ENCODE assay signal across 26 cellular contexts in genomic region chr7:22607180-22607579, GRCh38.
DNase-seq lines count a peak whose midpoint lies in the region; ATAC-seq and TF ChIP-seq lines count a peak whose summit lies in the region.
"Had no signal": no experiment of that assay in that cellular context is flagged by ENCODE, and none has a peak within 500 bp of the region (broad histone marks: within the 10 kb centered on the region; RNA-seq: fewer than 3 reads in every experiment).

No MANE protein-coding gene starts in this region.

- no peak overlapping the region for H3K9ac ChIP-seq in IMR-90 (ENCODE audit: low read depth, low read length)

- ATAC-seq in IMR-90 (ENCODE audit: low read depth) = no peak; the same call in 1 of the 2 replicates
- ATAC-seq: activated T-cell treated with anti-CD3 and anti-CD28 coated beads, Interleukin-2, amount 50 U/mL, for 72 hours; natural killer cell; PC-3 had no signal

- no peak overlapping the region for H3K23ac ChIP-seq in IMR-90 (ENCODE audit: low read depth, low read length)

- H3K56ac ChIP-seq in IMR-90 (ENCODE audit: extremely low read depth, insufficient read depth, low read length) = no peak overlapping the region

- no peak overlapping the region for H3K4ac ChIP-seq in IMR-90 (ENCODE audit: low read depth, low read length)

- H2BK120ac ChIP-seq in IMR-90 (ENCODE audit: low read depth, low read length) = no peak overlapping the region

- no TSS peak for BruUV-seq in IMR-90 (replicated peaks; lab: Mats Ljungman, UMichigan)

- H2AK9ac ChIP-seq in IMR-90 (replicated peaks; ENCODE audit: low read depth, low read length, poor library complexity) = no peak overlapping the region

- dilution Hi-C loops in IMR-90 (cut with HindIII; ENCODE audit: low sequenced_read_pairs, unreplicated experiment) = no loop called here

- intact Hi-C loops in IMR-90 (cut with micrococcal nuclease) = no loop called here

- no peak for TF ChIP-seq RAD21 in IMR-90 (IDR thresholded peaks at IDR 0.05; ENCODE audit: low read length)

- H3K9me3 ChIP-seq in IMR-90 (ENCODE audit: control insufficient read depth, insufficient read depth, low read length) = no peaks in the 10 kb centered on the region
- H3K9me3 ChIP-seq: left ventricle myocardium inferior had no signal

- H3K14ac ChIP-seq in IMR-90 (replicated peaks; ENCODE audit: low read depth, low read length) = no peak overlapping the region

- no peak for TF ChIP-seq CTCF in IMR-90 (conservative IDR thresholded peaks at IDR 0.05; ENCODE audit: low read depth, low read length)
- no peak for TF ChIP-seq CTCF in epithelial cell of esophagus (IDR thresholded peaks at IDR 0.05; ENCODE audit: insufficient read depth, low read depth, low read length, missing control alignments)

- no peak overlapping the region for H4K91ac ChIP-seq in IMR-90 (ENCODE audit: insufficient read depth, low read depth, low read length)

- peaks cover 16% of the 10 kb centered on the region for H3K4me1 ChIP-seq in IMR-90 (ENCODE audit: control insufficient read depth, insufficient read depth, low read length)

- H2BK15ac ChIP-seq in IMR-90 (ENCODE audit: low read depth, low read length) = 0 out of 3 replicates have a peak overlapping the region, but pooled peaks have one; percentile 5

- H2AK5ac ChIP-seq in IMR-90 (ENCODE audit: low read depth, low read length) = no peak overlapping the region

- peak overlapping the region in 1 of 2 experiments; percentile 3; a peak in 1 of 4 replicates for H4K8ac ChIP-seq in IMR-90 (ENCODE audit: low read depth in 2 of 2, low read length in 2 of 2)

- no peaks in the 10 kb centered on the region for H3K27me3 ChIP-seq in IMR-90 (ENCODE audit: control insufficient read depth, insufficient read depth, low read length)
- H3K27me3 ChIP-seq: hepatocyte had no signal

- 77% methylated on average over 2 of the region's 5 CpGs; no CpG with 5 or more reads in 1 of the 2 experiments for WGBS in IMR-90 (ENCODE audit: extremely low coverage in 2 of 2, insufficient read length in 1 of 2), 2 experiments

- H3K4me3 ChIP-seq in IMR-90 (ENCODE audit: insufficient read depth, low read depth, low read length) = no peak overlapping the region
- H3K4me3 ChIP-seq in epithelial cell of esophagus (ENCODE audit: low read length) = no peak overlapping the region
- H3K4me3 ChIP-seq: dorsolateral prefrontal cortex, hepatocyte, left ventricle myocardium inferior had no signal

- H2AFZ ChIP-seq in IMR-90 (replicated peaks; ENCODE audit: low read length, poor library complexity) = no peak overlapping the region
- H2AFZ ChIP-seq: hepatocyte had no signal

- H3K18ac ChIP-seq in IMR-90 (ENCODE audit: low read depth, low read length) = peak overlapping the region; percentile 13; the same call in 1 of the 2 replicates

- H3K79me1 ChIP-seq in IMR-90 (ENCODE audit: low read depth in 1 of 2, low read length in 2 of 2) = no peaks in the 10 kb centered on the region

- POLR2A ChIA-PET in IMR-90 (lab: Charles Lee; ENCODE audit: unreplicated experiment) = no interaction called here

- H2BK20ac ChIP-seq in IMR-90 (ENCODE audit: low read depth, low read length) = peak overlapping the region; percentile 3; the same call in 1 of the 2 replicates

- no peak overlapping the region for H3K4me2 ChIP-seq in IMR-90 (ENCODE audit: low read depth, low read length)
- H3K4me2 ChIP-seq: hepatocyte had no signal

- TF ChIP-seq POLR2A in IMR-90 (IDR thresholded peaks at IDR 0.05; ENCODE audit: low read depth, low read length) = no peak

- H3K27ac ChIP-seq in IMR-90 (ENCODE audit: insufficient read depth, low read length) = no peak overlapping the region
- H3K27ac ChIP-seq: dorsolateral prefrontal cortex, hepatocyte, HL-60, left ventricle myocardium inferior, WERI-Rb-1 had no signal

- peak; percentile 73 for DNase-seq in Ammon's horn (ENCODE audit: low spot score)
- DNase-seq in IMR-90 = peak; percentile 73
- peak; percentile 67 for DNase-seq in epithelial cell of esophagus (ENCODE audit: low read depth)
- peak; percentile 43 for DNase-seq in mucosa of gallbladder (ENCODE audit: low spot score)
- no peak for DNase-seq in OCI-M1 (lab: John Stamatoyannopoulos, UW)
- no peak for DNase-seq in NK-92 (lab: John Stamatoyannopoulos, UW; ENCODE audit: unreplicated experiment)
- no peak for DNase-seq in ureter (ENCODE audit: low spot score)
- DNase-seq: ACHN; activated CD4-positive, alpha-beta T cell treated with anti-CD3 and anti-CD28 coated beads, Interleukin-2, amount 10 ng/mL, durations not matched to agents 7 days and 5 days; activated naive CD4-positive, alpha-beta T cell treated with anti-CD3 and anti-CD28 coated beads, Interleukin-2, amount 10 ng/mL, durations not matched to agents 7 days and 5 days; activated T-cell treated with anti-CD3 and anti-CD28 coated beads, Interleukin-2, amount 50 U/mL, for 72 hours; caudate nucleus; CD4-positive, alpha-beta T cell; dorsolateral prefrontal cortex; foreskin melanocyte; immature natural killer cell; left ventricle myocardium inferior; midbrain; natural killer cell; NCI-H1092 treated with DMSO at 0.1 percent for 48 hours; NCI-H2029 treated with DMSO at 0.1 percent for 48 hours; PC-3; SHP77; WERI-Rb-1 had no signal

- peaks cover 7% of the 10 kb centered on the region for H3K9me1 ChIP-seq in IMR-90 (ENCODE audit: insufficient read depth, low read length)

- H2BK5ac ChIP-seq in IMR-90 (ENCODE audit: low read depth, low read length, poor library complexity, severe bottlenecking) = no peak overlapping the region

- H4K20me1 ChIP-seq in IMR-90 (ENCODE audit: insufficient read depth, low read length) = no peaks in the 10 kb centered on the region

- H4K5ac ChIP-seq in IMR-90 (ENCODE audit: low read depth, low read length) = no peak overlapping the region; the same call in 1 of the 2 replicates

- no peaks in the 10 kb centered on the region for H3K36me3 ChIP-seq in IMR-90 (ENCODE audit: control insufficient read depth, insufficient read depth, low read length)
- H3K36me3 ChIP-seq: left ventricle myocardium inferior, WERI-Rb-1 had no signal

- in situ Hi-C loops in IMR-90 (cut with MboI; ENCODE audit: low sequenced_read_pairs) = no loop called here

- CTCF ChIA-PET in IMR-90 (lab: Yijun Ruan, JAX) = no interaction called here

TF ChIP-seq in IMR-90, 13 proteins besides CTCF, POLR2A, EP300 and RAD21:
- TF ChIP-seq MAFK (IDR thresholded peaks at IDR 0.05; ENCODE audit: low read depth, low read length) = peak; percentile 78
- no peak for TF ChIP-seq CHD1 (IDR thresholded peaks at IDR 0.05; ENCODE audit: low read depth, low read length)
- peak; percentile 66; the same call in 1 of the 2 replicates for TF ChIP-seq NFE2L2 (IDR thresholded peaks at IDR 0.05; ENCODE audit: low read depth, low read length)

Comparison
In these comparisons a context has a peak if more than half of its experiments do, and no peak if none do; other contexts are left out.
1. DNase-seq: peak in Ammon's horn (single experiment), IMR-90 (single experiment), epithelial cell of esophagus (single experiment) and mucosa of gallbladder (single experiment); none in OCI-M1 (single experiment), NK-92 (single experiment) and ureter (single experiment).